In genomic region chr9:124010665-124011321, GRCh38 we compare ENCODE assay signal across 8 cellular contexts. TPM values are rescaled to one million over a fixed set of nuclear protein-coding genes. Genes with fewer than 3 reads are reported as not detected.
DNase-seq lines count a peak whose midpoint lies in the region; ATAC-seq, FAIRE-seq and TF ChIP-seq lines count a peak whose summit lies in the region.

No MANE protein-coding gene starts in this region.

- H3K36me3 Mint-ChIP-seq in nephron progenitor cell (ENCODE audit: low read depth) = no peaks in the 10 kb centered on the region

- no peaks in the 10 kb centered on the region for H3K9me3 ChIP-seq in colonic mucosa
- H3K9me3 ChIP-seq in gastroesophageal sphincter = no peaks in the 10 kb centered on the region
- peaks cover 4% of the 10 kb centered on the region; the same call in 1 of the 2 replicates for H3K9me3 ChIP-seq in BE2C

- no peaks in the 10 kb centered on the region for H3K9me3 Mint-ChIP-seq in nephron progenitor cell

- H3K4me1 ChIP-seq in colonic mucosa (peaks cover 12% of the 10 kb centered on the region), gastroesophageal sphincter (peaks cover 0 to 71% (median 35%) of the 10 kb centered on the region in 3 donors), BE2C (no peaks in the 10 kb centered on the region)

- H3K9ac ChIP-seq in colonic mucosa (ENCODE audit: low read depth in 2 of 2, low read length in 2 of 2) = no peak overlapping the region

- H3K4me3 Mint-ChIP-seq in nephron progenitor cell = peak overlapping the region; percentile 43

- H3K27ac Mint-ChIP-seq in nephron progenitor cell = no peak overlapping the region

- TF ChIP-seq EP300 in gastroesophageal sphincter (IDR thresholded peaks at IDR 0.05) = no peak

- peak overlapping the region; percentile 20 for H3K4me3 ChIP-seq in colonic mucosa
- H3K4me3 ChIP-seq in gastroesophageal sphincter = peak overlapping the region in 1 of 2 donors; percentile 43
- H3K4me3 ChIP-seq in BE2C (ENCODE audit: low read depth, low read length) = no peak overlapping the region

- DNase-seq in DMS53 treated with DMSO at 0.1 percent for 48 hours (lab: John Stamatoyannopoulos, UW; ENCODE audit: unreplicated experiment) (peak; percentile 56), LHCN-M2 (ENCODE audit: low read depth) (peak; percentile 19), colonic mucosa (no peak), nephron progenitor cell (peak; percentile 55), frontal cortex (ENCODE audit: low spot score in 2 of 2) (no peak), BE2C (no peak)

- 10 to 14% methylated on average over 4 to 13 of the region's 34 CpGs for WGBS in gastroesophageal sphincter (ENCODE audit: low coverage in 1 of 2), 2 donors

- no peak for TF ChIP-seq POLR2A in gastroesophageal sphincter (IDR thresholded peaks at IDR 0.05)

- TF ChIP-seq CTCF in colonic mucosa (IDR thresholded peaks at IDR 0.05) (no peak), nephron progenitor cell (IDR thresholded peaks at IDR 0.05) (no peak), gastroesophageal sphincter (IDR thresholded peaks at IDR 0.05) (no peak), BE2C (IDR thresholded peaks at IDR 0.05; ENCODE audit: low read depth, low read length) (no peak)

- peaks cover 98% of the 10 kb centered on the region for H3K27me3 ChIP-seq in colonic mucosa
- peaks cover 100% of the 10 kb centered on the region for H3K27me3 ChIP-seq in gastroesophageal sphincter
- peaks cover 99% of the 10 kb centered on the region for H3K27me3 ChIP-seq in BE2C

- H3K27ac ChIP-seq in colonic mucosa (no peak overlapping the region), gastroesophageal sphincter (no peak overlapping the region)

- peaks cover 40% of the 10 kb centered on the region for H3K4me1 Mint-ChIP-seq in nephron progenitor cell

- FAIRE-seq in frontal cortex (lab: Jason Lieb, UNC) = no peak

- H3K27me3 Mint-ChIP-seq in nephron progenitor cell (ENCODE audit: low read depth, poor library complexity) = peaks cover 96% of the 10 kb centered on the region

- ATAC-seq in gastroesophageal sphincter (no peak), GM21737 (IDR thresholded peaks at IDR 0.05; ENCODE audit: unreplicated experiment) (no peak)

- H3K36me3 ChIP-seq in colonic mucosa (no peaks in the 10 kb centered on the region), gastroesophageal sphincter (no peaks in the 10 kb centered on the region), BE2C (no peaks in the 10 kb centered on the region)

- intact Hi-C loops in colonic mucosa (cut with DNase I) = no loop called here

RNA-seq across cellular contexts. Expression of gene LHX2, which starts 0.8 kb away (rescaled TPM):
- total RNA-seq in LHCN-M2 (2014; rRNA removed) (2.4 and 3.4 TPM in 2 replicates), colonic mucosa (under 1 TPM in 1 of 2 donors, not detected in 1; 0.10 TPM), frontal cortex (73.0 TPM), gastroesophageal sphincter (not detected)
- polyA plus RNA-seq in LHCN-M2 (2012) = 2.6 TPM
- polyA plus RNA-seq in BE2C (2012; ENCODE audit: insufficient read depth, insufficient read length, low read depth) = not detected

Comparison
In these comparisons a context has a peak if more than half of its experiments do, and no peak if none do; other contexts are left out.
1. DNase-seq: peak in DMS53 treated with DMSO at 0.1 percent for 48 hours (single experiment), LHCN-M2 (single experiment) and nephron progenitor cell (single experiment); none in colonic mucosa (single experiment), frontal cortex (0 of 2) and BE2C (single experiment).
2. RNA of gene LHX2, which starts 0.8 kb away (total RNA-seq): 73.0 TPM in frontal cortex (single experiment); 2.4 to 3.4 TPM in LHCN-M2, 0.10 TPM in colonic mucosa and not detected in gastroesophageal sphincter; every median in the first group is over 10 times any median in the second.